In the genomic region with DNA sequence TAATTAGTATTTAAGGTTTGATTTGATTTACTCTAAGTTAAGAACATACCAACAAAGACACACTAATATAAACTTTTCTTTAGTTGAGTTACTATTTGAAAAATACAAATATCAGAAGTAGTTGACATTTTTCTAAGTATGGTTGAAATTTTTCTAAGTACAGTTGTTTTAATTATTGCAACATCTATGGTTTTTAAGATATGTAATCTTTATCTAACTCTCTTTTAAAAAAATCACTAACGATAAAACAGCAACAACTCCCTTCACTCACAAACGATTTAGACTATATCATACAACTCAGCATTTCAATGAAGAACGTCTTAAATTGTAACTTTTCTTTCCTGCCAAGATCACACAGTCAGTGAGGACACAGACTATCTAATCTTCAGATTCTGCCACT, we compare ENCODE assay signal across 21 cellular contexts. TPM values are rescaled to one million over a fixed set of nuclear protein-coding genes. Genes with fewer than 3 reads are reported as not detected.
DNase-seq lines count a peak whose midpoint lies in the region; ATAC-seq, FAIRE-seq and TF ChIP-seq lines count a peak whose summit lies in the region.
"Had no signal": no experiment of that assay in that cellular context is flagged by ENCODE, and none has a peak within 500 bp of the region (broad histone marks: within the 10 kb centered on the region; RNA-seq: fewer than 3 reads in every experiment).

No MANE protein-coding gene starts in this region.

- H3K36me3 ChIP-seq in GM23248 (ENCODE audit: low read depth) (peaks cover 21% of the 10 kb centered on the region), SK-N-MC (ENCODE audit: insufficient read depth, low read length) (peaks cover 44% of the 10 kb centered on the region), mesenchymal stem cell (ENCODE audit: control insufficient read depth in 1 of 2, insufficient read depth in 2 of 2, low read depth in 1 of 2, low read length in 2 of 2) (peaks cover 11 to 40% of the 10 kb centered on the region in 2 experiments)
- H3K36me3 ChIP-seq: prostate gland had no signal

- no peak for DNase-seq in A549 (ENCODE audit: low read depth in 1 of 2, low spot score in 1 of 2)
- DNase-seq in GM23248 = no peak
- no peak for DNase-seq in SK-N-MC (ENCODE audit: low read depth, low spot score)
- no peak for DNase-seq in mesenchymal stem cell
- DNase-seq in NCI-H2107 treated with DMSO at 0.1 percent for 48 hours (lab: John Stamatoyannopoulos, UW; ENCODE audit: unreplicated experiment) = no peak
- DNase-seq in KBM-7 = no peak
- DNase-seq in activated naive CD4-positive, alpha-beta T cell treated with anti-CD3 and anti-CD28 coated beads, Interleukin-2, amount 50 U/mL, for 16 hours = no peak
- DNase-seq: activated CD4-positive, alpha-beta T cell treated with anti-CD3 and anti-CD28 coated beads, Interleukin-2, amount 50 U/mL, for 48 hours; anterior cingulate cortex; COR-L47; foreskin fibroblast; left lung; NCI-H1694 treated with DMSO at 0.1 percent for 48 hours; NCI-H510A; OCI-M1; stimulated activated naive CD4-positive, alpha-beta T cell treated with Interleukin-2 at 50 U/mL for 16 hours had no signal

- H3K14ac ChIP-seq in mesenchymal stem cell (ENCODE audit: low read length in 2 of 2) = no peak overlapping the region

- FAIRE-seq in A549 (lab: Jason Lieb, UNC) = no peak
- FAIRE-seq: H54, urothelium cell line had no signal

- no peak overlapping the region for H2AFZ ChIP-seq in GM23248
- no peak overlapping the region for H2AFZ ChIP-seq in mesenchymal stem cell (ENCODE audit: low read depth, low read length)

- no peaks in the 10 kb centered on the region for H4K20me1 ChIP-seq in GM23248 (ENCODE audit: insufficient read depth)

- peaks cover 8% of the 10 kb centered on the region for H3K79me1 ChIP-seq in mesenchymal stem cell (replicated peaks; ENCODE audit: low read length, poor library complexity, severe bottlenecking)

- H3K79me2 ChIP-seq in GM23248 (ENCODE audit: insufficient read depth) = peaks cover 58% of the 10 kb centered on the region

- no peak for TF ChIP-seq EP300 in A549 (IDR thresholded peaks at IDR 0.05)

- H3K4me1 ChIP-seq in A549 (peaks cover 32% of the 10 kb centered on the region), GM23248 (ENCODE audit: insufficient read depth) (peaks cover 29% of the 10 kb centered on the region), mesenchymal stem cell (ENCODE audit: control insufficient read depth, insufficient read depth, low read depth, low read length) (no peaks in the 10 kb centered on the region)

- ATAC-seq in A549 = no peak
- ATAC-seq in GM18870 (IDR thresholded peaks at IDR 0.05; ENCODE audit: unreplicated experiment) = no peak
- ATAC-seq: activated T-helper 17 cell treated with anti-CD3 and anti-CD28 coated beads, Interleukin-2, amount 50 U/mL, for 72 hours; left lung had no signal

- no peak overlapping the region for H2BK120ac ChIP-seq in mesenchymal stem cell (ENCODE audit: low read depth, low read length)

- H3K4me2 ChIP-seq in A549 = peak overlapping the region; percentile 98
- H3K4me2 ChIP-seq in GM23248 (ENCODE audit: unreplicated experiment) = peak overlapping the region; percentile 68
- H3K4me2 ChIP-seq in mesenchymal stem cell (ENCODE audit: low read length, poor library complexity, severe bottlenecking) = no peak overlapping the region

- H4K8ac ChIP-seq in mesenchymal stem cell (ENCODE audit: low read length) = no peak overlapping the region

- H3K18ac ChIP-seq in mesenchymal stem cell (ENCODE audit: low read depth in 1 of 2, low read length in 2 of 2) = no peak overlapping the region

- no peak for TF ChIP-seq POLR2A in A549 (IDR thresholded peaks at IDR 0.05; ENCODE audit: low read length)

- H3K4me3 ChIP-seq in A549 = peak overlapping the region; percentile 81; the same call in 1 of the 3 replicates
- peak overlapping the region; percentile 95 for H3K4me3 ChIP-seq in GM23248
- H3K4me3 ChIP-seq in SK-N-MC = peak overlapping the region; percentile 79
- H3K4me3 ChIP-seq in mesenchymal stem cell (ENCODE audit: insufficient read depth in 1 of 2, low read depth in 1 of 2, low read length in 2 of 2) = no peak overlapping the region
- H3K4me3 ChIP-seq: prostate gland had no signal

- CTCF ChIA-PET in A549 (lab: Yijun Ruan, JAX) = no interaction called here

- no peak overlapping the region for H4K91ac ChIP-seq in mesenchymal stem cell (ENCODE audit: low read length)

- no peak overlapping the region for H2AK5ac ChIP-seq in mesenchymal stem cell (ENCODE audit: low read length, severe bottlenecking)

- H3K27ac ChIP-seq in A549 (no peak overlapping the region), GM23248 (no peak overlapping the region), SK-N-MC (no peak overlapping the region), mesenchymal stem cell (ENCODE audit: low read length, poor library complexity, severe bottlenecking) (no peak overlapping the region)
- H3K27ac ChIP-seq: left lung, prostate gland had no signal

- no peak overlapping the region for H3K23ac ChIP-seq in mesenchymal stem cell (ENCODE audit: low read length in 2 of 2)

- no peak overlapping the region for H2BK12ac ChIP-seq in mesenchymal stem cell (ENCODE audit: low read length in 2 of 2)

- WGBS in A549 (ENCODE audit: missing lambda C conversion rate) = 40% methylated on average over 3 of the region's 3 CpGs
- 37 to 39% methylated on average over 3 of the region's 3 CpGs for WGBS in GM23248 (ENCODE audit: low coverage in 1 of 2, low lambda C conversion rate in 2 of 2, missing lambda C conversion rate in 2 of 2), 2 experiments
- WGBS in mesenchymal stem cell = 77% methylated on average over 3 of the region's 3 CpGs

- H3K27me3 ChIP-seq in GM23248 (replicated peaks; ENCODE audit: insufficient read depth) (no peaks in the 10 kb centered on the region), mesenchymal stem cell (ENCODE audit: control insufficient read depth in 1 of 2, insufficient read depth in 1 of 2, low read length in 2 of 2) (no peaks in the 10 kb centered on the region)
- H3K27me3 ChIP-seq: left lung had no signal

- in situ Hi-C loops in GM23248 (cut with MboI) (no loop called here), KBM-7 (cut with MboI; ENCODE audit: low pct_unique_long_range_greater_than_20kb, low sequenced_read_pairs) (no loop called here)

- no peaks in the 10 kb centered on the region for H3K9me3 ChIP-seq in A549
- H3K9me3 ChIP-seq in GM23248 (ENCODE audit: low read depth) = no peaks in the 10 kb centered on the region
- no peaks in the 10 kb centered on the region for H3K9me3 ChIP-seq in SK-N-MC (ENCODE audit: low read depth, low read length)
- no peaks in the 10 kb centered on the region for H3K9me3 ChIP-seq in mesenchymal stem cell (ENCODE audit: control insufficient read depth, low read length)
- H3K9me3 ChIP-seq: left lung, prostate gland had no signal

- H3K4ac ChIP-seq in mesenchymal stem cell (ENCODE audit: low read depth in 1 of 2, low read length in 2 of 2) = no peak overlapping the region

- TF ChIP-seq RAD21 in A549 (conservative IDR thresholded peaks at IDR 0.05 in 1 of 2, IDR thresholded peaks at IDR 0.05 in 1 of 2) = no peak

- H3K9me2 ChIP-seq in GM23248 (ENCODE audit: insufficient read depth) = no peaks in the 10 kb centered on the region

- no peak for TF ChIP-seq CTCF in A549 (IDR thresholded peaks at IDR 0.05)

- POLR2A ChIA-PET in A549 (lab: Yijun Ruan, JAX) = no interaction called here

- peak overlapping the region; percentile 81 for H3K9ac ChIP-seq in GM23248
- peak overlapping the region; percentile 76 for H3K9ac ChIP-seq in SK-N-MC (ENCODE audit: insufficient read length)
- H3K9ac ChIP-seq in mesenchymal stem cell (ENCODE audit: low read length) = peak overlapping the region; percentile 97

- peaks cover 10% of the 10 kb centered on the region; the same call in 1 of the 2 replicates for H3F3A ChIP-seq in GM23248 (ENCODE audit: insufficient read depth)

- H2BK15ac ChIP-seq in mesenchymal stem cell (ENCODE audit: low read depth, poor library complexity, severe bottlenecking) = no peak overlapping the region

- no peak overlapping the region for H2BK5ac ChIP-seq in mesenchymal stem cell (ENCODE audit: low read depth, low read length, poor library complexity, severe bottlenecking)

TF ChIP-seq in A549, 52 proteins besides CTCF, POLR2A, EP300 and RAD21 (continues in another document):
- TF ChIP-seq CHD2 (IDR thresholded peaks at IDR 0.05; ENCODE audit: low read length, partially characterized antibody) (no peak), FOXS1 (CRISPR knock-in tag; IDR thresholded peaks at IDR 0.05) (no peak), SREBF2 (IDR thresholded peaks at IDR 0.05) (no peak), GATA3 (IDR thresholded peaks at IDR 0.05; ENCODE audit: borderline replicate concordance) (no peak), ZC3H11A (IDR thresholded peaks at IDR 0.05) (no peak), ZFP36 (IDR thresholded peaks at IDR 0.05; ENCODE audit: borderline replicate concordance, partially characterized antibody) (no peak), HDAC2 (IDR thresholded peaks at IDR 0.05) (no peak), MAZ (IDR thresholded peaks at IDR 0.05; ENCODE audit: borderline replicate concordance, low read depth, low read length) (no peak), EHF (CRISPR knock-in tag; IDR thresholded peaks at IDR 0.05) (no peak)

RNA-seq across cellular contexts. Expression of gene C2CD3, which starts 2.0 kb away (rescaled TPM):
- polyA plus RNA-seq in A549 (2011; rRNA removed) = 15.2 and 22.7 TPM in 2 replicates
- polyA plus RNA-seq in A549 (2012; cell fraction: cytosol; rRNA removed) = 9.3 and 12.0 TPM in 2 replicates
- 17.1 and 19.9 TPM in 2 replicates for polyA plus RNA-seq in A549 (2012; cell fraction: nucleus; rRNA removed)
- 18.2 to 19.8 TPM (median 19.3 TPM) in 3 replicates for polyA plus RNA-seq in A549 (2017; fragmentation: RNase III; extraction: RNeasy Plus Mini Kit Qiagen cat#74134 plus additional on column Dnase treatment)
- 60.4 and 64.1 TPM in 2 replicates for polyA minus RNA-seq in A549 (2011; rRNA and poly(A)+ RNA removed)
- 9.2 and 29.6 TPM in 2 replicates for total RNA-seq in GM23248 (2014; rRNA removed; shearing (Covaris generic))
- 6.9 and 7.3 TPM in 2 replicates for polyA plus RNA-seq in GM23248 (2016; fragmentation: Nextera tagmentation; extraction: Ambion mirVana)
- 6.8 TPM for polyA plus RNA-seq in mesenchymal stem cell (2013, experiment 1 of 2)
- polyA plus RNA-seq in mesenchymal stem cell (2013, experiment 2 of 2) = 6.0 TPM

RNA-seq across cellular contexts. Expression of gene PPME1, which starts 2.3 kb away (rescaled TPM):
- 69.2 and 82.6 TPM in 2 replicates for polyA plus RNA-seq in A549 (2011; rRNA removed)
- 69.1 and 92.7 TPM in 2 replicates for polyA plus RNA-seq in A549 (2012; cell fraction: cytosol; rRNA removed)
- polyA plus RNA-seq in A549 (2012; cell fraction: nucleus; rRNA removed) = 114 and 127 TPM in 2 replicates
- polyA plus RNA-seq in A549 (2017; fragmentation: RNase III; extraction: RNeasy Plus Mini Kit Qiagen cat#74134 plus additional on column Dnase treatment) = 82.2 to 89.8 TPM (median 85.7 TPM) in 3 replicates
- polyA minus RNA-seq in A549 (2011; rRNA and poly(A)+ RNA removed) = 62.2 and 63.0 TPM in 2 replicates
- 41.5 and 43.6 TPM in 2 replicates for total RNA-seq in GM23248 (2014; rRNA removed; shearing (Covaris generic))
- 62.1 and 63.5 TPM in 2 replicates for polyA plus RNA-seq in GM23248 (2016; fragmentation: Nextera tagmentation; extraction: Ambion mirVana)
- polyA plus RNA-seq in mesenchymal stem cell (2013, experiment 1 of 2) = 47.7 TPM
- polyA plus RNA-seq in mesenchymal stem cell (2013, experiment 2 of 2) = 47.1 TPM

Comparison
In these comparisons a context has a peak if more than half of its experiments do, and no peak if none do; other contexts are left out.
1. H3K4me3 ChIP-seq: peak in A549 (single experiment), GM23248 (single experiment) and SK-N-MC (single experiment); none in mesenchymal stem cell (0 of 2).
2. Peak in every context shown above with its lines, with median percentiles within 50 percentile points of each other: H3K9ac ChIP-seq.